ENCODE assay signal across 24 cellular contexts in the genomic region with DNA sequence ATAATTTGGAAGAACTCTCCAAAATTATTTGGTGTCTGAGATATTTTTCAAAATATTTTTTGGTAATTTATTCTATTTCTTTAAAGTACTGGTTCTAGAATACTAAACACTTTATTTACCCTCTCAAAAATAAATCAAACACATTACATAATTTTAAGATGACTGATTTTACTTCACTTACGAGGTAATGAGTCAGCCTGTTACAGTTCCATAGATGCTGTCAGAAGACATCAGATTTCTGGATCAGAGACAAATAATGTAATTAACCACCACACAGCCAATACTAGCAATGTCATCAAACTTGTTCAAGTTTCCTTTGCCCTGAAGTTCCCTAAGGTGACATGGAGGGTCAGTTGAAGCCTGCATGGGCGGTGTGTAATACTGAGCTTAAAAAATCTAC.
DNase-seq lines count a peak whose midpoint lies in the region; ATAC-seq, FAIRE-seq and TF ChIP-seq lines count a peak whose summit lies in the region.
"Had no signal": no experiment of that assay in that cellular context is flagged by ENCODE, and none has a peak within 500 bp of the region (broad histone marks: within the 10 kb centered on the region; RNA-seq: fewer than 3 reads in every experiment).

No MANE protein-coding gene starts in this region.

- H3K4me3 Mint-ChIP-seq in MCF 10A (ENCODE audit: unreplicated experiment), result no peak overlapping the region
- H3K4me3 Mint-ChIP-seq: CD4-positive, CD25-positive, alpha-beta regulatory T cell; GM23338 had no signal

- POLR2A ChIA-PET in MCF 10A (lab: Yijun Ruan, JAX), result no interaction called here
- POLR2A ChIA-PET in H1 (lab: Charles Lee; ENCODE audit: partially characterized antibody), result no interaction called here

- intact Hi-C loops in MCF 10A (cut with micrococcal nuclease) (no loop called here), breast epithelium (cut with DNase I; ENCODE audit: low total_unique reads) (loop anchor here (5.0 kb wide), 1 partner anchor 727 kb away; no protein-coding TSS in a partner anchor)

- no peak for ATAC-seq in GM18861 (IDR thresholded peaks at IDR 0.05; ENCODE audit: unreplicated experiment)
- ATAC-seq: GM23338, Right ventricle myocardium inferior had no signal

- no peak overlapping the region for H2BK5ac ChIP-seq in H1 (ENCODE audit: low read depth, low read length)

- TF ChIP-seq POLR2A in breast epithelium (IDR thresholded peaks at IDR 0.05) (no peak), H1 (IDR thresholded peaks at IDR 0.05; ENCODE audit: control extremely low read depth in 1 of 2, low read depth in 2 of 2, low read length in 2 of 2) (no peak)

- H2BK20ac ChIP-seq in H1 (ENCODE audit: low read length), result no peak overlapping the region

- no peaks in the 10 kb centered on the region for H3K27me3 Mint-ChIP-seq in MCF 10A (ENCODE audit: insufficient read depth, unreplicated experiment)
- H3K27me3 Mint-ChIP-seq: CD4-positive, CD25-positive, alpha-beta regulatory T cell had no signal

- H3K23ac ChIP-seq in H1 (ENCODE audit: insufficient read length), result no peak overlapping the region

- H3K27me3 ChIP-seq in breast epithelium (no peaks in the 10 kb centered on the region), H1 (replicated peaks in 1 of 4; ENCODE audit: control insufficient read depth in 3 of 4, extremely low read depth in 1 of 4, insufficient read depth in 3 of 4, low read length in 3 of 4) (no peaks in the 10 kb centered on the region)
- H3K27me3 ChIP-seq: BE2C, MG63 had no signal

- H3K4me1 ChIP-seq in breast epithelium (no peaks in the 10 kb centered on the region), H1 (replicated peaks in 1 of 4; ENCODE audit: control insufficient read depth in 3 of 4, insufficient read depth in 4 of 4, low read length in 3 of 4) (no peaks in the 10 kb centered on the region)
- H3K4me1 ChIP-seq: BE2C had no signal

- H3K9ac ChIP-seq in H1 (replicated peaks in 1 of 4; ENCODE audit: extremely low read depth in 1 of 4, low read depth in 3 of 4, low read length in 3 of 4), result no peak overlapping the region
- H3K9ac ChIP-seq: KMS-11 had no signal

- no peak overlapping the region for H3K4me2 ChIP-seq in H1 (ENCODE audit: insufficient read depth in 1 of 2, low read depth in 2 of 2, low read length in 2 of 2)
- H3K4me2 ChIP-seq: GM23338, KMS-11, PC-9 had no signal

- H2BK120ac ChIP-seq in H1 (replicated peaks; ENCODE audit: low read depth, low read length), result no peak overlapping the region

- no peak overlapping the region for H4K5ac ChIP-seq in H1 (ENCODE audit: insufficient read length, low read depth, low read length)

- peaks cover 5% of the 10 kb centered on the region for H3K36me3 ChIP-seq in breast epithelium
- no peaks in the 10 kb centered on the region for H3K36me3 ChIP-seq in H1 (ENCODE audit: control insufficient read depth in 2 of 4, insufficient read depth in 4 of 4, low read length in 3 of 4)
- H3K36me3 ChIP-seq: BE2C, MG63 had no signal

- no TSS peak for BruUV-seq in MCF 10A (replicated peaks; lab: Mats Ljungman, UMichigan)

- no peaks in the 10 kb centered on the region for H3K9me3 Mint-ChIP-seq in MCF 10A (ENCODE audit: unreplicated experiment)
- H3K9me3 Mint-ChIP-seq: GM23338 had no signal

- H3K18ac ChIP-seq in H1 (ENCODE audit: extremely low read depth, low read length), result no peak overlapping the region

- no peak overlapping the region for H4K91ac ChIP-seq in H1 (replicated peaks; ENCODE audit: insufficient read length, low read length)

- H2BK12ac ChIP-seq in H1 (ENCODE audit: low read depth, low read length), result no peak overlapping the region

- H3K4me3 ChIP-seq in breast epithelium (no peak overlapping the region), H1 (ENCODE audit: extremely low read depth in 1 of 4, insufficient read depth in 2 of 4, low read depth in 3 of 4, low read length in 4 of 4) (no peak overlapping the region)
- H3K4me3 ChIP-seq: GM23338, MG63, PC-9, SK-N-MC had no signal

- peaks cover 6% of the 10 kb centered on the region for H3K4me1 Mint-ChIP-seq in MCF 10A (ENCODE audit: insufficient read depth, unreplicated experiment)
- H3K4me1 Mint-ChIP-seq: CD4-positive, CD25-positive, alpha-beta regulatory T cell; GM23338 had no signal

- H2BK15ac ChIP-seq in H1 (ENCODE audit: low read length), result no peak overlapping the region

- H3K23me2 ChIP-seq in H1 (ENCODE audit: low read depth, low read length), result no peaks in the 10 kb centered on the region

- no peak overlapping the region for H4K8ac ChIP-seq in H1 (ENCODE audit: extremely low read depth, insufficient read depth, low read length)

- H3K27ac ChIP-seq in breast epithelium (no peak overlapping the region), H1 (ENCODE audit: low read depth, low read length) (no peak overlapping the region)
- H3K27ac ChIP-seq: KMS-11, PC-9, SK-N-MC had no signal

- 98% methylated on average over 2 of the region's 2 CpGs; no CpG with 5 or more reads in 1 of the 2 experiments for WGBS in H1 (ENCODE audit: extremely low coverage in 1 of 2, insufficient coverage in 1 of 2, insufficient read length in 1 of 2, insufficient replicate concordance in 2 of 2, low coverage in 1 of 2, low lambda C conversion rate in 2 of 2, missing lambda C conversion rate in 1 of 2), 2 experiments

- no peaks in the 10 kb centered on the region for H3K36me3 Mint-ChIP-seq in MCF 10A (ENCODE audit: insufficient read depth, unreplicated experiment)
- H3K36me3 Mint-ChIP-seq: CD4-positive, CD25-positive, alpha-beta regulatory T cell had no signal

- H3K79me1 ChIP-seq in H1 (ENCODE audit: low read depth, low read length), result no peaks in the 10 kb centered on the region

- DNase-seq in MCF 10A (ENCODE audit: unreplicated experiment), result peak; percentile 25
- no peak for DNase-seq in breast epithelium (ENCODE audit: low spot score in 2 of 2)
- DNase-seq in RCC 7860 (ENCODE audit: low spot score), result no peak
- DNase-seq in H1 (ENCODE audit: low read depth in 1 of 2, low spot score in 2 of 2), result no peak
- DNase-seq in UCSD-AML1 (lab: John Stamatoyannopoulos, UW; ENCODE audit: unreplicated experiment), result no peak
- no peak for DNase-seq in SKM-1 (lab: John Stamatoyannopoulos, UW; ENCODE audit: unreplicated experiment)
- DNase-seq in HT-29 (ENCODE audit: low spot score), result no peak
- DNase-seq: BE2C; CD4-positive, CD25-positive, alpha-beta regulatory T cell; COR-L47; DMS 273 treated with DMSO at 0.1 percent for 48 hours; DND-41; MG63; NCI-H1048; NCI-H2081; NCI-H524; NCI-H82; PC-9 had no signal

- TF ChIP-seq RAD21 in H1 (IDR thresholded peaks at IDR 0.05 in 1 of 2, conservative IDR thresholded peaks at IDR 0.05 in 1 of 2; ENCODE audit: low read depth in 2 of 2, low read length in 2 of 2), result no peak

- H3K9me3 ChIP-seq in breast epithelium (no peaks in the 10 kb centered on the region), H1 (ENCODE audit: insufficient read depth in 2 of 2, low read depth in 1 of 2, low read length in 1 of 2) (no peaks in the 10 kb centered on the region; a peak in 2 of 4 replicates)
- H3K9me3 ChIP-seq: BE2C, MG63 had no signal

- no peak overlapping the region for H3K56ac ChIP-seq in H1 (replicated peaks; ENCODE audit: insufficient read length, low read depth, low read length)

- FAIRE-seq in RCC 7860 (lab: Jason Lieb, UNC) (peak; percentile 57), H1 (lab: Jason Lieb, UNC) (no peak)
- FAIRE-seq: G401.6 had no signal

- no peak overlapping the region for H3K27ac Mint-ChIP-seq in MCF 10A (ENCODE audit: low read depth, unreplicated experiment)
- H3K27ac Mint-ChIP-seq: CD4-positive, CD25-positive, alpha-beta regulatory T cell; GM23338 had no signal

- no peak overlapping the region for H2AK5ac ChIP-seq in H1 (ENCODE audit: low read depth, low read length)

- H3K14ac ChIP-seq in H1 (ENCODE audit: insufficient read length), result no peak overlapping the region

- TF ChIP-seq CTCF in MCF 10A (IDR thresholded peaks at IDR 0.05; ENCODE audit: unreplicated experiment) (no peak), breast epithelium (IDR thresholded peaks at IDR 0.05) (no peak), H1 (IDR thresholded peaks at IDR 0.05; ENCODE audit: control extremely low read depth in 1 of 3, insufficient read depth in 1 of 3, low read depth in 1 of 3, low read length in 3 of 3) (no peak)

- 0 out of 2 replicates have a peak overlapping the region, but pooled peaks have one; percentile 70 for H2AFZ ChIP-seq in H1 (ENCODE audit: low read length)
- H2AFZ ChIP-seq: GM23338, PC-9 had no signal

- no peak overlapping the region for H3K4ac ChIP-seq in H1 (replicated peaks; ENCODE audit: insufficient read length, low read depth, low read length)

- no peaks in the 10 kb centered on the region for H4K20me1 ChIP-seq in H1 (replicated peaks in 1 of 2; ENCODE audit: control insufficient read depth in 1 of 2, insufficient read depth in 2 of 2, low read length in 2 of 2)

- H3K79me2 ChIP-seq in H1 (ENCODE audit: control insufficient read depth in 1 of 2, insufficient read depth in 2 of 2, low read length in 2 of 2), result no peaks in the 10 kb centered on the region

- CTCF ChIA-PET in MCF 10A (lab: Yijun Ruan, JAX), result no interaction called here
- CTCF ChIA-PET in H1 (lab: Charles Lee; ENCODE audit: partially characterized antibody), result no interaction called here

- TF ChIP-seq EP300 in H1 (IDR thresholded peaks at IDR 0.05; ENCODE audit: borderline replicate concordance in 1 of 2, low read depth in 2 of 2, low read length in 2 of 2), result no peak

TF ChIP-seq in H1, 55 proteins besides CTCF, POLR2A, EP300 and RAD21:
- TF ChIP-seq CTBP2 (IDR thresholded peaks at IDR 0.05; ENCODE audit: borderline replicate concordance, insufficient read depth, insufficient read length, low read length), result no peak
